In the genomic region with DNA sequence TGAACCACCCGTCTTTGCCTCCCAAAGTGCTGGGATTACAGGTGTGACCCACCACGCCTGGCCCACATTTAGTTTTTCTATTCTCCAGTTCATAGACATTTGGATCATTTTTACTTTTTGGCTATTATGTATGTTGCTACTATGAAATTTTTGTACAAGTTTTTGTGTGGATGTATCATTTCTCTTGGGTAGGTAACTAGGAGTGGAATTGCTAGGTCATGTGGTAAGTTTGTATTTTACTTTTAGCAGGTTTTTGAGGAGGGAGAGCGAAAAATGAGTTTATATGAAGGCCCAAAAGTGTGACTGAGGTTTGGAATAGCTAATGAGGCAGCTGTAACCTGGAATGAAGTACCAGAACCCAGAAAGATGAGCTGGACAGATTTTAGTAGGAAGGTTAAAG, we compare ENCODE assay signal across 18 cellular contexts. TPM values are rescaled to one million over a fixed set of nuclear protein-coding genes. Genes with fewer than 3 reads are reported as not detected.
A peak's percentile ranks its signal among the peaks of the same experiment; 100 is the strongest.
DNase-seq lines count a peak whose midpoint lies in the region; ATAC-seq and TF ChIP-seq lines count a peak whose summit lies in the region.
"Had no signal": no experiment of that assay in that cellular context is flagged by ENCODE, and none has a peak within 500 bp of the region (broad histone marks: within the 10 kb centered on the region; RNA-seq: fewer than 3 reads in every experiment).

No MANE protein-coding gene starts in this region.

- no peaks in the 10 kb centered on the region for H3K27me3 ChIP-seq in stomach
- H3K27me3 ChIP-seq: BLaER1 had no signal

- peak overlapping the region; percentile 4 to 15 for H3K27ac Mint-ChIP-seq in natural killer cell treated with Interleukin-12 subunit alpha and Interleukin-12 subunit beta and Interleukin-15 and Interleukin-18, amount 100 ng/mL, for 72 hours
- H3K27ac Mint-ChIP-seq in natural killer cell (peak overlapping the region in 1 of 2 donors; percentile 28), T-helper 17 cell (peak overlapping the region; percentile 14)
- peak overlapping the region; percentile 87 for H3K27ac Mint-ChIP-seq in dendritic cell treated with granulocyte-macrophage colony-stimulating factor and Interleukin-4, amounts not matched to agents 40 ng/mL and 50 ng/mL, for 4 days
- H3K27ac Mint-ChIP-seq: CD8-positive, alpha-beta T cell had no signal

- TF ChIP-seq EP300 in stomach (IDR thresholded peaks at IDR 0.05) = no peak

- H3K9me3 Mint-ChIP-seq in natural killer cell treated with Interleukin-12 subunit alpha and Interleukin-12 subunit beta and Interleukin-15 and Interleukin-18, amount 100 ng/mL, for 72 hours = no peaks in the 10 kb centered on the region
- H3K9me3 Mint-ChIP-seq in natural killer cell = no peaks in the 10 kb centered on the region
- H3K9me3 Mint-ChIP-seq in dendritic cell treated with granulocyte-macrophage colony-stimulating factor and Interleukin-4, amounts not matched to agents 40 ng/mL and 50 ng/mL, for 4 days = no peaks in the 10 kb centered on the region
- H3K9me3 Mint-ChIP-seq: CD8-positive, alpha-beta T cell had no signal

- TF ChIP-seq CTCF in natural killer cell (IDR thresholded peaks at IDR 0.05) (no peak), stomach (IDR thresholded peaks at IDR 0.05) (no peak)

- peaks cover 51 to 59% of the 10 kb centered on the region in 2 donors for H3K4me1 Mint-ChIP-seq in natural killer cell treated with Interleukin-12 subunit alpha and Interleukin-12 subunit beta and Interleukin-15 and Interleukin-18, amount 100 ng/mL, for 72 hours (ENCODE audit: low read depth in 2 of 2)
- H3K4me1 Mint-ChIP-seq in natural killer cell = peaks cover 72 to 73% of the 10 kb centered on the region in 2 donors
- peaks cover 28% of the 10 kb centered on the region for H3K4me1 Mint-ChIP-seq in T-helper 17 cell
- H3K4me1 Mint-ChIP-seq in dendritic cell treated with granulocyte-macrophage colony-stimulating factor and Interleukin-4, amounts not matched to agents 40 ng/mL and 50 ng/mL, for 4 days (ENCODE audit: low read depth) = peaks cover 87% of the 10 kb centered on the region

- no peaks in the 10 kb centered on the region for H3K36me3 Mint-ChIP-seq in natural killer cell treated with Interleukin-12 subunit alpha and Interleukin-12 subunit beta and Interleukin-15 and Interleukin-18, amount 100 ng/mL, for 72 hours
- H3K36me3 Mint-ChIP-seq in natural killer cell = no peaks in the 10 kb centered on the region
- H3K36me3 Mint-ChIP-seq in T-helper 17 cell (ENCODE audit: low read depth) = peaks cover 2% of the 10 kb centered on the region
- H3K36me3 Mint-ChIP-seq in dendritic cell treated with granulocyte-macrophage colony-stimulating factor and Interleukin-4, amounts not matched to agents 40 ng/mL and 50 ng/mL, for 4 days (ENCODE audit: low read depth) = peaks cover 5% of the 10 kb centered on the region
- H3K36me3 Mint-ChIP-seq: CD8-positive, alpha-beta T cell had no signal

- no peaks in the 10 kb centered on the region for H3K36me3 ChIP-seq in stomach
- H3K36me3 ChIP-seq: BLaER1, HAP-1 had no signal

- no peak overlapping the region for H3K4me3 Mint-ChIP-seq in natural killer cell treated with Interleukin-12 subunit alpha and Interleukin-12 subunit beta and Interleukin-15 and Interleukin-18, amount 100 ng/mL, for 72 hours
- H3K4me3 Mint-ChIP-seq in natural killer cell (no peak overlapping the region), T-helper 17 cell (no peak overlapping the region)
- H3K4me3 Mint-ChIP-seq in dendritic cell treated with granulocyte-macrophage colony-stimulating factor and Interleukin-4, amounts not matched to agents 40 ng/mL and 50 ng/mL, for 4 days = no peak overlapping the region
- H3K4me3 Mint-ChIP-seq: CD8-positive, alpha-beta T cell had no signal

- no peaks in the 10 kb centered on the region for H3K9me3 ChIP-seq in T-helper 17 cell (ENCODE audit: control insufficient read depth, low read length, poor library complexity, severe bottlenecking)
- no peaks in the 10 kb centered on the region for H3K9me3 ChIP-seq in stomach
- H3K9me3 ChIP-seq: BLaER1, HAP-1 had no signal

- intact Hi-C loops in natural killer cell (cut with micrococcal nuclease) = no loop called here
- intact Hi-C loops in dendritic cell treated with granulocyte-macrophage colony-stimulating factor and Interleukin-4, amounts not matched to agents 40 ng/mL and 50 ng/mL, for 4 days (cut with micrococcal nuclease) = no loop called here
- intact Hi-C loops in stomach (cut with DNase I; ENCODE audit: low total_unique reads) = no loop called here

- WGBS in stomach, 5 donors = 97 to 100% (median 99%) methylated on average over 3 of the region's 3 CpGs

- no peak for DNase-seq in natural killer cell treated with Interleukin-12 subunit alpha and Interleukin-12 subunit beta and Interleukin-15 and Interleukin-18, amount 100 ng/mL, for 72 hours (ENCODE audit: low spot score)
- DNase-seq in natural killer cell (no peak), T-helper 17 cell (no peak), HT-29 (ENCODE audit: low spot score) (no peak), stomach (no peak)
- DNase-seq: 8988T; CD8-positive, alpha-beta T cell; COR-L47; DMS 273 treated with DMSO at 0.1 percent for 48 hours; DMS53; DND-41; EL had no signal

- no peak for TF ChIP-seq POLR2A in stomach (IDR thresholded peaks at IDR 0.05)

- no peak overlapping the region for H3K27ac ChIP-seq in stomach
- H3K27ac ChIP-seq: BLaER1 had no signal

- no peak overlapping the region for H3K4me3 ChIP-seq in stomach
- H3K4me3 ChIP-seq: BLaER1, GM12878, HAP-1 had no signal

- peaks cover 24 to 59% (median 38%) of the 10 kb centered on the region in 4 donors for H3K4me1 ChIP-seq in stomach
- H3K4me1 ChIP-seq: HAP-1 had no signal

- no peak for ATAC-seq in natural killer cell treated with Interleukin-12 subunit alpha and Interleukin-12 subunit beta and Interleukin-15 and Interleukin-18, amount 100 ng/mL, for 72 hours
- ATAC-seq in natural killer cell = no peak
- ATAC-seq in T-helper 17 cell = no peak
- no peak for ATAC-seq in HG02759 (IDR thresholded peaks at IDR 0.05; ENCODE audit: unreplicated experiment)
- ATAC-seq: CD8-positive, alpha-beta T cell; GM12878 had no signal

- H3K27me3 Mint-ChIP-seq in natural killer cell treated with Interleukin-12 subunit alpha and Interleukin-12 subunit beta and Interleukin-15 and Interleukin-18, amount 100 ng/mL, for 72 hours = no peaks in the 10 kb centered on the region
- H3K27me3 Mint-ChIP-seq in natural killer cell (ENCODE audit: low read depth in 2 of 2) = no peaks in the 10 kb centered on the region
- H3K27me3 Mint-ChIP-seq in T-helper 17 cell = no peaks in the 10 kb centered on the region
- H3K27me3 Mint-ChIP-seq in dendritic cell treated with granulocyte-macrophage colony-stimulating factor and Interleukin-4, amounts not matched to agents 40 ng/mL and 50 ng/mL, for 4 days = no peaks in the 10 kb centered on the region

RNA-seq across cellular contexts. Expression of gene ARHGAP26, which starts 35.2 kb away (rescaled TPM):
- total RNA-seq in natural killer cell treated with Interleukin-12 subunit alpha and Interleukin-12 subunit beta and Interleukin-15 and Interleukin-18, amount 100 ng/mL, for 72 hours = 100 to 1,000 TPM; 109 to 110 TPM
- total RNA-seq in natural killer cell (100 to 1,000 TPM; 153 to 159 (median 158) TPM), T-helper 17 cell (10 to 100 TPM; 21.3 to 22.7 TPM), stomach (100 to 1,000 TPM in 1 of 5 donors, 10 to 100 TPM in 4; 26.8 to 115 (median 70.7) TPM)
- total RNA-seq in HT-29 (2014; rRNA removed; shearing (Covaris generic)) = 13.0 and 19.6 TPM in 2 replicates
- polyA plus RNA-seq in stomach = 1 to 10 TPM; 4.0 to 4.5 (median 4.4) TPM
- total RNA-seq: G401 had no signal
